In the genomic region with DNA sequence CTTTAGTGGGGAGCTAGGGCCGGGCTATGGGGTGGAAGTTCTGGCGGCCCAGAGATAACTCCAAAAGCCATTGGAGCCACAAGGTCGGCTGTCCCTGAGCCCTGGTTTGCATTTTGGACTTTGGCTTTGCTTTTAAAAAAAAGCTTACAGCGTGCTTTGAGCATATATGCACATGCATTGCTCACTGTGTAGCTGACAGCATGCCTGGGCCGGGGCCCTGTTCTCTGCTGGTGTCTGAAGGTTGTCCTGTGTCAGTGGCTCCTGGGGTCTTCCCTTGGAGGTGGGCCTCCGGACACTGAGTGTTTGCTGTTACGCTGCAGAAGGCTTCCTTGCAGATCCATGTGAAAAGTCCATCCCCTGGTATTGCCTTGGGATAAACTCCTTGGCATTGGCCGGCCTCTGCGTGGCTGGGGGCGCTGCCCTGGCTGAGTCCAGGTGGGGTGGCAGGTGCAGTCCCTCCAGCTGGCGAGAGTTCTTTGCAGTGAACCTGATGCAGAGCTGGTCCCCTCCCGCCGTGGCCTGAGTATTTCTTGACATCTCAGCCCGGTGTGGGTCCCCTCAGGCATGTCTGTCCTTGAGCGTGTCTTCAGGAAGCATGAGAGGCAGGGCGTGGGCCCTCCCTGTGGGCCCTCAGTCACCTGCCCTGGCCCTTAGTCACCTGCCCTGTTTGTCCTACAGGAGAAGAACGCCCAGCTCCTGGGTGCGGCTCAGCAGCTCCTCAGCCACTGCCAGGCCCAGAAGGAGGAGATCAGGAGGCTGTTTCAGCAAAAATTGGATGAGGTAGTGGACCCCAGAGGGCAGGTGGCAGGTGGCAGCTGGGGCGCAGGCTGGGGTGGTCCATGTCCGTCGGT, we compare ENCODE assay signal across 1 cellular context.
A peak's percentile ranks its signal among the peaks of the same experiment; 100 is the strongest.
TF ChIP-seq lines count a peak whose summit lies in the region.

No MANE protein-coding gene starts in this region.

TF ChIP-seq in HepG2, 621 proteins besides CTCF, POLR2A, EP300 and RAD21 (continued from another document and continues in another):
- no peak for TF ChIP-seq RBM39 (IDR thresholded peaks at IDR 0.05; ENCODE audit: low read depth, low read length, poor library complexity, severe bottlenecking)
- no peak for TF ChIP-seq ZMYM2 (CRISPR knock-in tag; IDR thresholded peaks at IDR 0.05)
- TF ChIP-seq TGIF2 (CRISPR knock-in tag; IDR thresholded peaks at IDR 0.05) = no peak
- no peak for TF ChIP-seq CBX2 (IDR thresholded peaks at IDR 0.05; ENCODE audit: low read depth, low read length)
- TF ChIP-seq CBX2 (CRISPR knock-in tag; IDR thresholded peaks at IDR 0.05; ENCODE audit: low read depth) = no peak
- TF ChIP-seq CCAR2 (optimal IDR thresholded peaks at IDR 0.05; ENCODE audit: low read depth, low read length) = no peak
- TF ChIP-seq XBP1 (CRISPR knock-in tag; IDR thresholded peaks at IDR 0.05) = peak; percentile 77; the same call in 1 of the 2 replicates
- no peak for TF ChIP-seq ZNF619 (CRISPR knock-in tag; IDR thresholded peaks at IDR 0.05)
- TF ChIP-seq, protein P1, sequence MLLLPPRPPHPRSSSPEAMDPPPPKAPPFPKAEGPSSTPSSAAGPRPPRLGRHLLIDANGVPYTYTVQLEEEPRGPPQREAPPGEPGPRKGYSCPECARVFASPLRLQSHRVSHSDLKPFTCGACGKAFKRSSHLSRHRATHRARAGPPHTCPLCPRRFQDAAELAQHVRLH (CRISPR knock-in tag; IDR thresholded peaks at IDR 0.05; ENCODE audit: borderline replicate concordance, low read depth) = peak; percentile 87; the same call in 1 of the 2 replicates
- TF ChIP-seq, protein P2, sequence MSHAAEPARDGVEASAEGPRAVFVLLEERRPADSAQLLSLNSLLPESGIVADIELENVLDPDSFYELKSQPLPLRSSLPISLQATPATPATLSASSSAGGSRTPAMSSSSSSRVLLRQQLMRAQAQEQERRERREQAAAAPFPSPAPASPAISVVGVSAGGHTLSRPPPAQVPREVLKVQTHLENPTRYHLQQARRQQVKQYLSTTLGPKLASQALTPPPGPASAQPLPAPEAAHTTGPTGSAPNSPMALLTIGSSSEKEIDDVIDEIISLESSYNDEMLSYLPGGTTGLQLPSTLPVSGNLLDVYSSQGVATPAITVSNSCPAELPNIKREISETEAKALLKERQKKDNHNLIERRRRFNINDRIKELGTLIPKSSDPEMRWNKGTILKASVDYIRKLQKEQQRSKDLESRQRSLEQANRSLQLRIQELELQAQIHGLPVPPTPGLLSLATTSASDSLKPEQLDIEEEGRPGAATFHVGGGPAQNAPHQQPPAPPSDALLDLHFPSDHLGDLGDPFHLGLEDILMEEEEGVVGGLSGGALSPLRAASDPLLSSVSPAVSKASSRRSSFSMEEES (CRISPR knock-in tag; IDR thresholded peaks at IDR 0.05) = peak; percentile 85
- TF ChIP-seq ARNT (IDR thresholded peaks at IDR 0.05) = no peak
- no peak for TF ChIP-seq HNRNPL (IDR thresholded peaks at IDR 0.05; ENCODE audit: low read depth, low read length)
- TF ChIP-seq ZNF225 (CRISPR knock-in tag; IDR thresholded peaks at IDR 0.05) = 0 out of 2 replicates have a peak, but pooled peaks have one; percentile 3
- no peak for TF ChIP-seq MIXL1 (CRISPR knock-in tag; IDR thresholded peaks at IDR 0.05)
- TF ChIP-seq ZBTB38 (CRISPR knock-in tag; IDR thresholded peaks at IDR 0.05) = peak; percentile 76
- TF ChIP-seq PLRG1 (conservative IDR thresholded peaks at IDR 0.05) = no peak
- TF ChIP-seq RXRA (CRISPR knock-in tag; IDR thresholded peaks at IDR 0.05) = peak; percentile 14; the same call in 1 of the 2 replicates
- TF ChIP-seq, protein P3, sequence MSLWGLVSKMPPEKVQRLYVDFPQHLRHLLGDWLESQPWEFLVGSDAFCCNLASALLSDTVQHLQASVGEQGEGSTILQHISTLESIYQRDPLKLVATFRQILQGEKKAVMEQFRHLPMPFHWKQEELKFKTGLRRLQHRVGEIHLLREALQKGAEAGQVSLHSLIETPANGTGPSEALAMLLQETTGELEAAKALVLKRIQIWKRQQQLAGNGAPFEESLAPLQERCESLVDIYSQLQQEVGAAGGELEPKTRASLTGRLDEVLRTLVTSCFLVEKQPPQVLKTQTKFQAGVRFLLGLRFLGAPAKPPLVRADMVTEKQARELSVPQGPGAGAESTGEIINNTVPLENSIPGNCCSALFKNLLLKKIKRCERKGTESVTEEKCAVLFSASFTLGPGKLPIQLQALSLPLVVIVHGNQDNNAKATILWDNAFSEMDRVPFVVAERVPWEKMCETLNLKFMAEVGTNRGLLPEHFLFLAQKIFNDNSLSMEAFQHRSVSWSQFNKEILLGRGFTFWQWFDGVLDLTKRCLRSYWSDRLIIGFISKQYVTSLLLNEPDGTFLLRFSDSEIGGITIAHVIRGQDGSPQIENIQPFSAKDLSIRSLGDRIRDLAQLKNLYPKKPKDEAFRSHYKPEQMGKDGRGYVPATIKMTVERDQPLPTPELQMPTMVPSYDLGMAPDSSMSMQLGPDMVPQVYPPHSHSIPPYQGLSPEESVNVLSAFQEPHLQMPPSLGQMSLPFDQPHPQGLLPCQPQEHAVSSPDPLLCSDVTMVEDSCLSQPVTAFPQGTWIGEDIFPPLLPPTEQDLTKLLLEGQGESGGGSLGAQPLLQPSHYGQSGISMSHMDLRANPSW (CRISPR knock-in tag; IDR thresholded peaks at IDR 0.05; ENCODE audit: borderline replicate concordance) = no peak
- no peak for TF ChIP-seq TAF1 (CRISPR knock-in tag; IDR thresholded peaks at IDR 0.05)
- no peak for TF ChIP-seq ZC3H4 (CRISPR knock-in tag; IDR thresholded peaks at IDR 0.05; ENCODE audit: borderline replicate concordance)
- peak; percentile 51 for TF ChIP-seq ZMYM4 (CRISPR knock-in tag; IDR thresholded peaks at IDR 0.05)
- peak; percentile 71 for TF ChIP-seq ZSCAN31 (CRISPR knock-in tag; IDR thresholded peaks at IDR 0.05; ENCODE audit: low read depth)
- TF ChIP-seq ZNF30 (CRISPR knock-in tag; IDR thresholded peaks at IDR 0.05) = no peak; the same call in 1 of the 2 replicates
- no peak for TF ChIP-seq ZNF24 (IDR thresholded peaks at IDR 0.05)
- no peak for TF ChIP-seq HMGA1 (CRISPR knock-in tag; conservative IDR thresholded peaks at IDR 0.05)
- peak; percentile 86; the same call in 1 of the 2 replicates for TF ChIP-seq ZNF616 (CRISPR knock-in tag; IDR thresholded peaks at IDR 0.05; ENCODE audit: low read depth)
- no peak for TF ChIP-seq ZNF3 (CRISPR knock-in tag; IDR thresholded peaks at IDR 0.05)
- no peak for TF ChIP-seq SKI (IDR thresholded peaks at IDR 0.05; ENCODE audit: partially characterized antibody)
- TF ChIP-seq TCF12 (IDR thresholded peaks at IDR 0.05) = no peak
- TF ChIP-seq TCF12 (CRISPR knock-in tag; IDR thresholded peaks at IDR 0.05) = no peak
- 0 out of 2 replicates have a peak, but pooled peaks have one; percentile 77 for TF ChIP-seq KLF15 (CRISPR knock-in tag; IDR thresholded peaks at IDR 0.05; ENCODE audit: borderline replicate concordance)
- TF ChIP-seq KLF6 (CRISPR knock-in tag; IDR thresholded peaks at IDR 0.05) = 0 out of 2 replicates have a peak, but pooled peaks have one; percentile 49
- TF ChIP-seq, protein P4, sequence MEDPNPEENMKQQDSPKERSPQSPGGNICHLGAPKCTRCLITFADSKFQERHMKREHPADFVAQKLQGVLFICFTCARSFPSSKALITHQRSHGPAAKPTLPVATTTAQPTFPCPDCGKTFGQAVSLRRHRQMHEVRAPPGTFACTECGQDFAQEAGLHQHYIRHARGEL (CRISPR knock-in tag; IDR thresholded peaks at IDR 0.05) = no peak
- peak; percentile 91 for TF ChIP-seq PHF21A (CRISPR knock-in tag; IDR thresholded peaks at IDR 0.05)
- peak; percentile 93 for TF ChIP-seq ZNF256 (CRISPR knock-in tag; conservative IDR thresholded peaks at IDR 0.05)
- TF ChIP-seq ZNF510 (CRISPR knock-in tag; IDR thresholded peaks at IDR 0.05; ENCODE audit: low read depth) = 0 out of 2 replicates have a peak, but pooled peaks have one; percentile 77
- TF ChIP-seq ZNF564 (CRISPR knock-in tag; IDR thresholded peaks at IDR 0.05) = 0 out of 2 replicates have a peak, but pooled peaks have one; percentile 36
- peak; percentile 53; the same call in 1 of the 2 replicates for TF ChIP-seq ONECUT2 (CRISPR knock-in tag; IDR thresholded peaks at IDR 0.05)
- TF ChIP-seq, protein P5, sequence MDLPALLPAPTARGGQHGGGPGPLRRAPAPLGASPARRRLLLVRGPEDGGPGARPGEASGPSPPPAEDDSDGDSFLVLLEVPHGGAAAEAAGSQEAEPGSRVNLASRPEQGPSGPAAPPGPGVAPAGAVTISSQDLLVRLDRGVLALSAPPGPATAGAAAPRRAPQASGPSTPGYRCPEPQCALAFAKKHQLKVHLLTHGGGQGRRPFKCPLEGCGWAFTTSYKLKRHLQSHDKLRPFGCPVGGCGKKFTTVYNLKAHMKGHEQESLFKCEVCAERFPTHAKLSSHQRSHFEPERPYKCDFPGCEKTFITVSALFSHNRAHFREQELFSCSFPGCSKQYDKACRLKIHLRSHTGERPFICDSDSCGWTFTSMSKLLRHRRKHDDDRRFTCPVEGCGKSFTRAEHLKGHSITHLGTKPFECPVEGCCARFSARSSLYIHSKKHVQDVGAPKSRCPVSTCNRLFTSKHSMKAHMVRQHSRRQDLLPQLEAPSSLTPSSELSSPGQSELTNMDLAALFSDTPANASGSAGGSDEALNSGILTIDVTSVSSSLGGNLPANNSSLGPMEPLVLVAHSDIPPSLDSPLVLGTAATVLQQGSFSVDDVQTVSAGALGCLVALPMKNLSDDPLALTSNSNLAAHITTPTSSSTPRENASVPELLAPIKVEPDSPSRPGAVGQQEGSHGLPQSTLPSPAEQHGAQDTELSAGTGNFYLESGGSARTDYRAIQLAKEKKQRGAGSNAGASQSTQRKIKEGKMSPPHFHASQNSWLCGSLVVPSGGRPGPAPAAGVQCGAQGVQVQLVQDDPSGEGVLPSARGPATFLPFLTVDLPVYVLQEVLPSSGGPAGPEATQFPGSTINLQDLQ (CRISPR knock-in tag; IDR thresholded peaks at IDR 0.05) = no peak
- no peak for TF ChIP-seq ZNF850 (CRISPR knock-in tag; conservative IDR thresholded peaks at IDR 0.05)
- no peak; the same call in 1 of the 2 replicates for TF ChIP-seq ZNF737 (CRISPR knock-in tag; IDR thresholded peaks at IDR 0.05; ENCODE audit: borderline replicate concordance)
- peak; percentile 88 for TF ChIP-seq ZNF441 (CRISPR knock-in tag; IDR thresholded peaks at IDR 0.05; ENCODE audit: borderline replicate concordance)
- TF ChIP-seq HNRNPH1 (optimal IDR thresholded peaks at IDR 0.05; ENCODE audit: low read depth, low read length) = no peak
- TF ChIP-seq FOXA3 (CRISPR knock-in tag; IDR thresholded peaks at IDR 0.05) = peak; percentile 45; the same call in 1 of the 2 replicates
- no peak for TF ChIP-seq NPAS2 (CRISPR knock-in tag; IDR thresholded peaks at IDR 0.05; ENCODE audit: borderline replicate concordance)
- TF ChIP-seq, protein P6, sequence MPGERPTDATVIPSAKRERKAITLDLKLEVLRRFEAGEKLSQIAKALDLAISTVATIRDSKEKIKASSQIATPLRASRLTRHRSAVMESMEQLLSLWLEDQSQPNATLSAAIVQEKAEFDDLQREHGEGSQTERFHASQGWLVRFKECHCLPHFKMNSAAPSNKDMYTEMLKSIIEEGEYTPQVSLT (CRISPR knock-in tag; IDR thresholded peaks at IDR 0.05; ENCODE audit: borderline replicate concordance, low read depth) = no peak
- 0 out of 2 replicates have a peak, but pooled peaks have one; percentile 42 for TF ChIP-seq SMYD3 (CRISPR knock-in tag; IDR thresholded peaks at IDR 0.05)
- TF ChIP-seq, protein P7, sequence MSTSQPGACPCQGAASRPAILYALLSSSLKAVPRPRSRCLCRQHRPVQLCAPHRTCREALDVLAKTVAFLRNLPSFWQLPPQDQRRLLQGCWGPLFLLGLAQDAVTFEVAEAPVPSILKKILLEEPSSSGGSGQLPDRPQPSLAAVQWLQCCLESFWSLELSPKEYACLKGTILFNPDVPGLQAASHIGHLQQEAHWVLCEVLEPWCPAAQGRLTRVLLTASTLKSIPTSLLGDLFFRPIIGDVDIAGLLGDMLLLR (CRISPR knock-in tag; IDR thresholded peaks at IDR 0.05) = no peak; the same call in 1 of the 2 replicates
- no peak for TF ChIP-seq YEATS2 (CRISPR knock-in tag; IDR thresholded peaks at IDR 0.05; ENCODE audit: borderline replicate concordance)
- TF ChIP-seq, protein P8, sequence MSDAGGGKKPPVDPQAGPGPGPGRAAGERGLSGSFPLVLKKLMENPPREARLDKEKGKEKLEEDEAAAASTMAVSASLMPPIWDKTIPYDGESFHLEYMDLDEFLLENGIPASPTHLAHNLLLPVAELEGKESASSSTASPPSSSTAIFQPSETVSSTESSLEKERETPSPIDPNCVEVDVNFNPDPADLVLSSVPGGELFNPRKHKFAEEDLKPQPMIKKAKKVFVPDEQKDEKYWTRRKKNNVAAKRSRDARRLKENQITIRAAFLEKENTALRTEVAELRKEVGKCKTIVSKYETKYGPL (CRISPR knock-in tag; IDR thresholded peaks at IDR 0.05) = peak; percentile 75; the same call in 1 of the 2 replicates
- TF ChIP-seq, protein P9, sequence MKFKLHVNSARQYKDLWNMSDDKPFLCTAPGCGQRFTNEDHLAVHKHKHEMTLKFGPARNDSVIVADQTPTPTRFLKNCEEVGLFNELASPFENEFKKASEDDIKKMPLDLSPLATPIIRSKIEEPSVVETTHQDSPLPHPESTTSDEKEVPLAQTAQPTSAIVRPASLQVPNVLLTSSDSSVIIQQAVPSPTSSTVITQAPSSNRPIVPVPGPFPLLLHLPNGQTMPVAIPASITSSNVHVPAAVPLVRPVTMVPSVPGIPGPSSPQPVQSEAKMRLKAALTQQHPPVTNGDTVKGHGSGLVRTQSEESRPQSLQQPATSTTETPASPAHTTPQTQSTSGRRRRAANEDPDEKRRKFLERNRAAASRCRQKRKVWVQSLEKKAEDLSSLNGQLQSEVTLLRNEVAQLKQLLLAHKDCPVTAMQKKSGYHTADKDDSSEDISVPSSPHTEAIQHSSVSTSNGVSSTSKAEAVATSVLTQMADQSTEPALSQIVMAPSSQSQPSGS (CRISPR knock-in tag; IDR thresholded peaks at IDR 0.05) = peak; percentile 80
- TF ChIP-seq, protein P10, sequence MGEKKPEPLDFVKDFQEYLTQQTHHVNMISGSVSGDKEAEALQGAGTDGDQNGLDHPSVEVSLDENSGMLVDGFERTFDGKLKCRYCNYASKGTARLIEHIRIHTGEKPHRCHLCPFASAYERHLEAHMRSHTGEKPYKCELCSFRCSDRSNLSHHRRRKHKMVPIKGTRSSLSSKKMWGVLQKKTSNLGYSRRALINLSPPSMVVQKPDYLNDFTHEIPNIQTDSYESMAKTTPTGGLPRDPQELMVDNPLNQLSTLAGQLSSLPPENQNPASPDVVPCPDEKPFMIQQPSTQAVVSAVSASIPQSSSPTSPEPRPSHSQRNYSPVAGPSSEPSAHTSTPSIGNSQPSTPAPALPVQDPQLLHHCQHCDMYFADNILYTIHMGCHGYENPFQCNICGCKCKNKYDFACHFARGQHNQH (CRISPR knock-in tag; IDR thresholded peaks at IDR 0.05) = peak; percentile 89
- TF ChIP-seq, protein P11, sequence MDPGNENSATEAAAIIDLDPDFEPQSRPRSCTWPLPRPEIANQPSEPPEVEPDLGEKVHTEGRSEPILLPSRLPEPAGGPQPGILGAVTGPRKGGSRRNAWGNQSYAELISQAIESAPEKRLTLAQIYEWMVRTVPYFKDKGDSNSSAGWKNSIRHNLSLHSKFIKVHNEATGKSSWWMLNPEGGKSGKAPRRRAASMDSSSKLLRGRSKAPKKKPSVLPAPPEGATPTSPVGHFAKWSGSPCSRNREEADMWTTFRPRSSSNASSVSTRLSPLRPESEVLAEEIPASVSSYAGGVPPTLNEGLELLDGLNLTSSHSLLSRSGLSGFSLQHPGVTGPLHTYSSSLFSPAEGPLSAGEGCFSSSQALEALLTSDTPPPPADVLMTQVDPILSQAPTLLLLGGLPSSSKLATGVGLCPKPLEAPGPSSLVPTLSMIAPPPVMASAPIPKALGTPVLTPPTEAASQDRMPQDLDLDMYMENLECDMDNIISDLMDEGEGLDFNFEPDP (CRISPR knock-in tag; conservative IDR thresholded peaks at IDR 0.05) = no peak
- peak; percentile 93; the same call in 1 of the 2 replicates for TF ChIP-seq ZNF766 (CRISPR knock-in tag; IDR thresholded peaks at IDR 0.05; ENCODE audit: borderline replicate concordance)
- TF ChIP-seq ATM (IDR thresholded peaks at IDR 0.05; ENCODE audit: borderline replicate concordance) = no peak
- TF ChIP-seq MATR3 (CRISPR knock-in tag; IDR thresholded peaks at IDR 0.05) = no peak
